ENCODE assay signal across 20 cellular contexts in the genomic region with DNA sequence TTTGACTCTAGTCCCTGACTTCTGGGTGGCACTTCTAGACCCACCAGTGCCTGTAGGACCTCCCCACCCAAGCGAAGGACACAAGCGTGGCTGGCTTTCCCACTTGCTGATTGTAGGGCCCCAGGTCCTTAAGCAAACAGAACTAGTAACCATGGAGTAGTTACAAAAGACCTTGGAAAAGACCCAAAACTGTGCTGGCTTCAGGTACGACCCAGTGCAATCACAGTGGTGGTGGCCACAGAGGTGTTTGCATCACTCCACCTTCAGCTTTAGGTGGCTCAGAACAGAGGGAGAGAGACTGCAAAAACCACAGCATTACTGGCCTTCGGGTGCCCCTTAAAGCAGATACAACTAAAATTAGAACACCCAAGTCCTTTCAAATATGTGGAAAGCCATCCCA. TPM values are rescaled to one million over a fixed set of nuclear protein-coding genes. Genes with fewer than 3 reads are reported as not detected.
DNase-seq lines count a peak whose midpoint lies in the region; ATAC-seq and TF ChIP-seq lines count a peak whose summit lies in the region.
"Had no signal": no experiment of that assay in that cellular context is flagged by ENCODE, and none has a peak within 500 bp of the region (broad histone marks: within the 10 kb centered on the region; RNA-seq: fewer than 3 reads in every experiment).

No MANE protein-coding gene starts in this region.

- H3K36me3 Mint-ChIP-seq in immature natural killer cell: peaks cover 22 to 56% (median 34%) of the 10 kb centered on the region in 3 donors
- H3K36me3 Mint-ChIP-seq: CD4-positive, alpha-beta memory T cell had no signal

- peaks cover 0 to 1% (median 0%) of the 10 kb centered on the region in 3 donors for H3K27me3 Mint-ChIP-seq in immature natural killer cell (ENCODE audit: low read depth in 3 of 3)
- H3K27me3 Mint-ChIP-seq: CD4-positive, alpha-beta memory T cell had no signal

- H4K20me1 ChIP-seq in hepatocyte (ENCODE audit: insufficient read depth, poor library complexity, severe bottlenecking): no peaks in the 10 kb centered on the region

- ATAC-seq in right lobe of liver: peak; percentile 93 to 98 (median 96)
- peak; percentile 75 for ATAC-seq in upper lobe of right lung
- ATAC-seq in GM19467 (IDR thresholded peaks at IDR 0.05; ENCODE audit: unreplicated experiment): no peak
- ATAC-seq in GM18502 (IDR thresholded peaks at IDR 0.05; ENCODE audit: poor library complexity, unreplicated experiment): no peak
- ATAC-seq: GM23338, HCT116 had no signal

- no peaks in the 10 kb centered on the region for H3K36me3 ChIP-seq in hepatocyte (replicated peaks; ENCODE audit: insufficient read depth, low read depth)
- no peaks in the 10 kb centered on the region for H3K36me3 ChIP-seq in right lobe of liver
- H3K36me3 ChIP-seq in upper lobe of right lung: no peaks in the 10 kb centered on the region

- H3K9me3 ChIP-seq in hepatocyte (ENCODE audit: low read depth) (no peaks in the 10 kb centered on the region), right lobe of liver (no peaks in the 10 kb centered on the region), upper lobe of right lung (no peaks in the 10 kb centered on the region)

- DNase-seq in hepatocyte (ENCODE audit: low spot score) (peak; percentile 13), immature natural killer cell (no peak), right lobe of liver (peak; percentile 29 to 76 (median 59)), upper lobe of right lung (no peak)
- DNase-seq: C1 segment of cervical spinal cord, Calu3, COR-L47, DMS53, DMS79 treated with DMSO at 0.1 percent for 48 hours, GF-D8, H9 had no signal

- H3K4me1 ChIP-seq in hepatocyte (ENCODE audit: insufficient read depth) (peaks cover 5% of the 10 kb centered on the region), right lobe of liver (peaks cover 0 to 23% (median 9%) of the 10 kb centered on the region in 4 donors), upper lobe of right lung (no peaks in the 10 kb centered on the region)

- H3K9me3 Mint-ChIP-seq in immature natural killer cell: no peaks in the 10 kb centered on the region
- H3K9me3 Mint-ChIP-seq: GM23338, H9 had no signal

- TF ChIP-seq POLR2A in right lobe of liver (IDR thresholded peaks at IDR 0.05): no peak

- no peak overlapping the region for H3K4me2 ChIP-seq in hepatocyte
- H3K4me2 ChIP-seq: GM23338 had no signal

- no peak for TF ChIP-seq CTCF in hepatocyte (IDR thresholded peaks at IDR 0.05; ENCODE audit: poor library complexity)
- TF ChIP-seq CTCF in right lobe of liver (IDR thresholded peaks at IDR 0.05): no peak
- TF ChIP-seq CTCF in upper lobe of right lung (IDR thresholded peaks at IDR 0.05): no peak

- no peak overlapping the region for H2AFZ ChIP-seq in hepatocyte
- H2AFZ ChIP-seq: GM23338 had no signal

- H3K4me1 Mint-ChIP-seq in immature natural killer cell: peaks cover 20 to 50% of the 10 kb centered on the region in 2 donors
- H3K4me1 Mint-ChIP-seq: CD4-positive, alpha-beta memory T cell; GM23338; H9 had no signal

- 92% methylated on average over 4 of the region's 4 CpGs for WGBS in hepatocyte (ENCODE audit: low lambda C conversion rate, missing lambda C conversion rate)
- WGBS in right lobe of liver (ENCODE audit: insufficient coverage, low coverage, low lambda C conversion rate, missing lambda C conversion rate): 18% methylated on average over 4 of the region's 4 CpGs

- no peak overlapping the region for H3K4me3 Mint-ChIP-seq in immature natural killer cell
- H3K4me3 Mint-ChIP-seq: CD4-positive, alpha-beta memory T cell; GM23338; H9 had no signal

- intact Hi-C loops in right lobe of liver (cut with DNase I): no loop called here
- intact Hi-C loops in upper lobe of right lung (cut with DNase I): no loop called here

- no peaks in the 10 kb centered on the region for H3K9me2 ChIP-seq in hepatocyte (replicated peaks; ENCODE audit: insufficient read depth)

- H3K4me3 ChIP-seq in hepatocyte (no peak overlapping the region), right lobe of liver (no peak overlapping the region), upper lobe of right lung (no peak overlapping the region)
- H3K4me3 ChIP-seq: GM23338 had no signal

- H3K27ac ChIP-seq in hepatocyte: no peak overlapping the region
- H3K27ac ChIP-seq in right lobe of liver: no peak overlapping the region
- H3K27ac ChIP-seq in upper lobe of right lung: peak overlapping the region; percentile 52

- H3K27me3 ChIP-seq in hepatocyte: no peaks in the 10 kb centered on the region
- H3K27me3 ChIP-seq in right lobe of liver: no peaks in the 10 kb centered on the region
- H3K27me3 ChIP-seq in upper lobe of right lung: no peaks in the 10 kb centered on the region

- H3K27ac Mint-ChIP-seq in immature natural killer cell: peak overlapping the region in 5 of 6 donors; percentile 36 to 82 (median 63)
- H3K27ac Mint-ChIP-seq: CD4-positive, alpha-beta memory T cell; GM23338; H9 had no signal

- H3K79me2 ChIP-seq in hepatocyte: no peaks in the 10 kb centered on the region

RNA-seq across cellular contexts. Expression of a gene that starts 52.9 kb away (rescaled TPM):
- total RNA-seq in hepatocyte: 17.2 and 20.5 TPM in 2 replicates
- polyA plus RNA-seq in hepatocyte: 3.7 and 6.2 TPM in 2 replicates
- 10 to 100 TPM in 2 of 3 donors, 1 to 10 TPM in 1; 7.8 to 21.5 (median 12.1) TPM for polyA plus RNA-seq in immature natural killer cell
- total RNA-seq in right lobe of liver: 10 to 100 TPM in 1 of 6 experiments, 1 to 10 TPM in 5; 2.0 to 10.5 (median 5.5) TPM
- total RNA-seq in upper lobe of right lung: 36.9 TPM
- total RNA-seq: A172, Daoy, G401 had no signal
- polyA plus RNA-seq: BJ had no signal

Comparison
In these comparisons a context has a peak if more than half of its experiments do, and no peak if none do; other contexts are left out.
1. DNase-seq: peak in hepatocyte (single experiment) and right lobe of liver (3 of 3); none in immature natural killer cell (0 of 3) and upper lobe of right lung (single experiment).
2. ATAC-seq: peak in right lobe of liver (4 of 4) and upper lobe of right lung (single experiment); none in GM19467 (single experiment) and GM18502 (single experiment).